ENCODE assay signal across 33 cellular contexts in the genomic region with DNA sequence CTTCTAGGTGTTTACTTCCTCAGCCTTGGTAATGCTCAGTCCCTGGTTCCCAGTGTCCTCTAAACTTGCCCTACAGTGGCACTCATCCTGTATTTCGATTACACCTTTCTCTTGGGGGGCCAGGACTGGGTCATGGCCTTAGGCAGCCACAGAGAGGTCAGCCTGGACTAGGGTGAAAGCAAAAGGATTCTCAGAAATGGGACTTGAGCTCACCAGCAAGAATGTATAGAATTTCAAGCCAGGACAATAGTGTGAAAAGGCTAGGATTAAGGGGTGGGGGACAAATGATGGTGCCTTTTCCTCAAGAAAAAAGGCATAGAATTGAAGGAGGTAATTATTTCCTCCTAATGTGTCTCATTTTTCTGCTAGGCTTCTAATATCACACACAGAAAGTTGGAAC.
"Had no signal": no experiment of that assay in that cellular context is flagged by ENCODE, and none has a peak within 500 bp of the region (broad histone marks: within the 10 kb centered on the region; RNA-seq: fewer than 3 reads in every experiment).

No MANE protein-coding gene starts in this region.

- H3K4me1 ChIP-seq: pancreas, prostate gland, upper lobe of left lung had no signal

- H3K36me3 Mint-ChIP-seq: immature natural killer cell; natural killer cell treated with Interleukin-12 subunit alpha and Interleukin-12 subunit beta and Interleukin-15 and Interleukin-18, amount 100 ng/mL, for 72 hours; stimulated activated memory B cell treated with anti-CD40 and anti-IgM and Interleukin-4, amounts not matched to agents 10 μg/mL and 1 μg/mL and 100 μg/mL, for 72 hours had no signal

- H3K27ac ChIP-seq: heart left ventricle, pancreas, prostate gland, upper lobe of left lung, vagina had no signal

- H3K9me3 ChIP-seq: heart left ventricle, pancreas, prostate gland, upper lobe of left lung, vagina had no signal

- H3K27me3 ChIP-seq: heart left ventricle, pancreas, upper lobe of left lung, vagina had no signal

- H3K4me3 ChIP-seq: heart left ventricle, pancreas, prostate gland, upper lobe of left lung, vagina had no signal

- ATAC-seq: activated naive CD8-positive, alpha-beta T cell treated with anti-CD3 and anti-CD28 coated beads, Interleukin-2, amount 50 U/mL, for 24 hours; activated T-helper 17 cell treated with anti-CD3 and anti-CD28 coated beads, Interleukin-2, amount 50 U/mL, for 72 hours; esophagus mucosa; heart left ventricle; left colon; natural killer cell treated with Interleukin-12 subunit alpha and Interleukin-12 subunit beta and Interleukin-15 and Interleukin-18, amount 100 ng/mL, for 72 hours; pancreas; sciatic nerve; stimulated activated memory B cell treated with anti-CD40 and anti-IgM and Interleukin-4, amounts not matched to agents 10 μg/mL and 1 μg/mL and 100 μg/mL, for 72 hours; stimulated activated naive CD8-positive, alpha-beta T cell treated with anti-CD3 and anti-CD28 coated beads, Interleukin-15, amount 100 ng/mL, for 72 hours had no signal

- H3K9me3 Mint-ChIP-seq: immature natural killer cell; natural killer cell treated with Interleukin-12 subunit alpha and Interleukin-12 subunit beta and Interleukin-15 and Interleukin-18, amount 100 ng/mL, for 72 hours; stimulated activated memory B cell treated with anti-CD40 and anti-IgM and Interleukin-4, amounts not matched to agents 10 μg/mL and 1 μg/mL and 100 μg/mL, for 72 hours had no signal

- H3K27me3 Mint-ChIP-seq: activated naive CD8-positive, alpha-beta T cell treated with anti-CD3 and anti-CD28 coated beads, Interleukin-2, amount 50 U/mL, for 24 hours; stimulated activated memory B cell treated with anti-CD40 and anti-IgM and Interleukin-4, amounts not matched to agents 10 μg/mL and 1 μg/mL and 100 μg/mL, for 72 hours; stimulated activated naive CD8-positive, alpha-beta T cell treated with anti-CD3 and anti-CD28 coated beads, Interleukin-15, amount 100 ng/mL, for 72 hours had no signal

- H3K36me3 ChIP-seq: heart left ventricle, pancreas, prostate gland, upper lobe of left lung, vagina had no signal

- DNase-seq: activated CD4-positive, alpha-beta T cell treated with anti-CD3 and anti-CD28 coated beads for 48 hours; activated CD4-positive, alpha-beta T cell treated with anti-CD3 and anti-CD28 coated beads, Interleukin-2, amount 50 U/mL, for 48 hours; activated CD8-positive, alpha-beta memory T cell treated with anti-CD3 and anti-CD28 coated beads, Interleukin-2, amount 50 U/mL, for 4 hours; activated gamma-delta T cell treated with Interleukin-2 at 50 U/mL for 16 hours; activated naive CD4-positive, alpha-beta T cell treated with anti-CD3 and anti-CD28 coated beads, Interleukin-2, amount 50 U/mL, for 16 hours; activated naive CD8-positive, alpha-beta T cell treated with anti-CD3 and anti-CD28 coated beads, Interleukin-2, amount 50 U/mL, for 24 hours; activated T-cell treated with anti-CD3 and anti-CD28 coated beads, Interleukin-2, amount 50 U/mL, for 1 hour; amygdala; central memory CD4-positive, alpha-beta T cell; foreskin fibroblast; heart left ventricle; hypothalamus; immature natural killer cell; kidney; left colon; pancreas; retina; small intestine; stimulated activated CD4-positive, alpha-beta T cell treated with anti-CD3 and anti-CD28 coated beads, Interleukin-1b, Interleukin-23, amount 100 ng/mL, for 48 hours; stimulated activated CD4-positive, alpha-beta T cell treated with anti-CD3 and anti-CD28 coated beads, Interleukin-4, amount 100 ng/mL, for 4 hours; stimulated activated CD8-positive, alpha-beta memory T cell treated with anti-CD3 and anti-CD28 coated beads, Interleukin-4, amount 100 ng/mL, for 48 hours; stimulated activated naive CD8-positive, alpha-beta T cell treated with anti-CD3 and anti-CD28 coated beads, Interleukin-15, amount 100 ng/mL, for 72 hours; substantia nigra; T-helper 1 cell; upper lobe of left lung had no signal

- H3K27ac Mint-ChIP-seq: activated naive CD8-positive, alpha-beta T cell treated with anti-CD3 and anti-CD28 coated beads, Interleukin-2, amount 50 U/mL, for 24 hours; activated T-helper 17 cell treated with anti-CD3 and anti-CD28 coated beads, Interleukin-2, amount 50 U/mL, for 72 hours; immature natural killer cell; natural killer cell treated with Interleukin-12 subunit alpha and Interleukin-12 subunit beta and Interleukin-15 and Interleukin-18, amount 100 ng/mL, for 72 hours; stimulated activated memory B cell treated with anti-CD40 and anti-IgM and Interleukin-4, amounts not matched to agents 10 μg/mL and 1 μg/mL and 100 μg/mL, for 72 hours; stimulated activated naive CD8-positive, alpha-beta T cell treated with anti-CD3 and anti-CD28 coated beads, Interleukin-15, amount 100 ng/mL, for 72 hours; T-helper 2 cell treated with Interferon-gamma antibody and Interleukin-4, amounts not matched to agents 5 μg/mL and 100 μg/mL, for 36 hours had no signal

- H3K4me3 Mint-ChIP-seq: activated naive CD8-positive, alpha-beta T cell treated with anti-CD3 and anti-CD28 coated beads, Interleukin-2, amount 50 U/mL, for 24 hours; activated T-helper 17 cell treated with anti-CD3 and anti-CD28 coated beads, Interleukin-2, amount 50 U/mL, for 72 hours; immature natural killer cell; natural killer cell treated with Interleukin-12 subunit alpha and Interleukin-12 subunit beta and Interleukin-15 and Interleukin-18, amount 100 ng/mL, for 72 hours; stimulated activated memory B cell treated with anti-CD40 and anti-IgM and Interleukin-4, amounts not matched to agents 10 μg/mL and 1 μg/mL and 100 μg/mL, for 72 hours; stimulated activated naive CD8-positive, alpha-beta T cell treated with anti-CD3 and anti-CD28 coated beads, Interleukin-15, amount 100 ng/mL, for 72 hours; T-helper 2 cell treated with Interferon-gamma antibody and Interleukin-4, amounts not matched to agents 5 μg/mL and 100 μg/mL, for 36 hours had no signal
